ENCODE assay signal across 25 cellular contexts in the genomic region with DNA sequence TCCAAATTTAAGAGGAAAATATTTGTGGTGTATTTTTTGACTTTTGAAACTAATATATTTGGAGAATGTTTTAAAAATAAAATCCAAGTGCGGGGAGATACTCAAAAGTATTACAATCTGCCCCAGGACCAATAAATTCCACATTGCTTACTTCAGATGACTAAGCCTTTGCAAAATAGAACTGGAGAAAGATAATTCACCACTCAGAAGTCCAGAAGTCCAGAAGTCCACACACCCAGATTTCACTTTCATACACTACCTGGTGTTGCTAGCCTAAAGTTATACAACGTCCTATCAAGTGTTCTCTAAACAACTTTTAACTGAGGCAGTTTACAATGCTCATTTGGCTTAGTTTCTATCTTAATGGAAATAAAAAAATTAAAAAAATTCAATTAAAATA.
"Had no signal": no experiment of that assay in that cellular context is flagged by ENCODE, and none has a peak within 500 bp of the region (broad histone marks: within the 10 kb centered on the region; RNA-seq: fewer than 3 reads in every experiment).

No MANE protein-coding gene starts in this region.

- H3K9me3 ChIP-seq: colonic mucosa, SJCRH30 had no signal

- H3K4me1 ChIP-seq: colonic mucosa, SJCRH30 had no signal

- DNase-seq: activated B cell treated with CpG ODN at 0.5 μM for 24 hours; activated CD4-positive, alpha-beta memory T cell treated with anti-CD3 and anti-CD28 coated beads for 36 hours; activated CD4-positive, alpha-beta T cell treated with anti-CD3 and anti-CD28 coated beads for 1 hour; activated CD4-positive, alpha-beta T cell treated with anti-CD3 and anti-CD28 coated beads, Interleukin-2, amount 10 ng/mL, durations not matched to agents 24 days and 14 days; activated CD8-positive, alpha-beta memory T cell treated with anti-CD3 and anti-CD28 coated beads for 24 hours; activated effector memory CD4-positive, alpha-beta T cell treated with anti-CD3 and anti-CD28 coated beads, Interleukin-2, amount 50 U/mL, for 16 hours; activated naive CD4-positive, alpha-beta T cell treated with Interleukin-2 at 50 U/mL for 16 hours; activated naive CD8-positive, alpha-beta T cell treated with anti-CD3 and anti-CD28 coated beads, Interleukin-2, amount 50 U/mL, for 24 hours; activated T-cell treated with anti-CD3 and anti-CD28 coated beads, Interleukin-2, amount 50 U/mL, for 4 hours; brain microvascular endothelial cell; cerebellar nuclear complex; colonic mucosa; NCI-H1048; NCI-H146; NCI-H1930; NCI-H2171; NCI-H2227 treated with DMSO at 0.1 percent for 48 hours; NCI-H526 treated with DMSO at 0.1 percent for 48 hours; NCI-H82; Right ventricle myocardium superior; SJCRH30 had no signal

- ATAC-seq: activated naive CD4-positive, alpha-beta T cell treated with anti-CD3 and anti-CD28 coated beads, Interleukin-2, amount 50 U/mL, for 72 hours; activated naive CD8-positive, alpha-beta T cell treated with anti-CD3 and anti-CD28 coated beads, Interleukin-2, amount 50 U/mL, for 24 hours; activated T-cell treated with anti-CD3 and anti-CD28 coated beads, Interleukin-2, amount 50 U/mL, for 4 hours; Panc1 had no signal

- H3K27ac ChIP-seq: brain microvascular endothelial cell, cardiac muscle cell, colonic mucosa, RWPE1, SJCRH30 had no signal

- H3K4me3 ChIP-seq: cardiac muscle cell, colonic mucosa, SJCRH30 had no signal

- H3K27me3 ChIP-seq: brain microvascular endothelial cell, cardiac muscle cell, colonic mucosa, SJCRH30 had no signal

- H3K36me3 ChIP-seq: brain microvascular endothelial cell, cardiac muscle cell, colonic mucosa, SJCRH30 had no signal
